Comparison of ENCODE assay signal across 21 cellular contexts in genomic region chr6:113475392-113475791, GRCh38.
A peak's percentile ranks its signal among the peaks of the same experiment; 100 is the strongest.
DNase-seq lines count a peak whose midpoint lies in the region; ATAC-seq and TF ChIP-seq lines count a peak whose summit lies in the region.
"Had no signal": no experiment of that assay in that cellular context is flagged by ENCODE, and none has a peak within 500 bp of the region (broad histone marks: within the 10 kb centered on the region; RNA-seq: fewer than 3 reads in every experiment).

No MANE protein-coding gene starts in this region.

- no peak for TF ChIP-seq EP300 in SK-N-SH (IDR thresholded peaks at IDR 0.05; ENCODE audit: borderline replicate concordance in 1 of 2, low read depth in 1 of 2, low read length in 1 of 2)

- H3K14ac ChIP-seq in IMR-90 (replicated peaks; ENCODE audit: low read depth, low read length) (no peak overlapping the region), neuronal stem cell (ENCODE audit: low read length) (peak overlapping the region; percentile 2)

- no CpG with 5 or more reads among the region's 1 CpG for WGBS in IMR-90 (ENCODE audit: extremely low coverage in 2 of 2, insufficient read length in 1 of 2), 2 experiments
- no CpG with 5 or more reads among the region's 1 CpG for WGBS in neuronal stem cell (ENCODE audit: extremely low coverage in 2 of 2, insufficient read length in 2 of 2, insufficient replicate concordance in 1 of 2), 2 donors
- WGBS in SK-N-SH (ENCODE audit: low lambda C conversion rate) = 80% methylated on average over 1 of the region's 1 CpG

- intact Hi-C loops in IMR-90 (cut with micrococcal nuclease) = no loop called here
- intact Hi-C loops in sciatic nerve (cut with DNase I) = no loop called here

- no peak overlapping the region for H3K9ac ChIP-seq in IMR-90 (ENCODE audit: low read depth, low read length)
- H3K9ac ChIP-seq in neuronal stem cell (ENCODE audit: low read depth, low read length, poor library complexity) = no peak overlapping the region
- H3K9ac ChIP-seq in SK-N-SH = no peak overlapping the region
- H3K9ac ChIP-seq: BLaER1 had no signal

- DNase-seq in IMR-90 = no peak
- no peak for DNase-seq in left lobe of liver (ENCODE audit: low spot score)
- no peak for DNase-seq in neuronal stem cell (ENCODE audit: low spot score)
- DNase-seq in sciatic nerve (ENCODE audit: low spot score) = peak; percentile 55
- no peak for DNase-seq in G401 (ENCODE audit: low spot score)
- DNase-seq in SK-N-SH = no peak
- no peak for DNase-seq in activated CD4-positive, alpha-beta T cell treated with anti-CD3 and anti-CD28 coated beads for 48 hours
- no peak for DNase-seq in activated naive CD4-positive, alpha-beta T cell treated with anti-CD3 and anti-CD28 coated beads, Interleukin-2, amount 50 U/mL, for 16 hours
- DNase-seq: Caco-2; CD4-positive, CD25-positive, alpha-beta regulatory T cell; CD8-positive, alpha-beta T cell; DMS153; DND-41; GDM1; H9 had no signal

- TF ChIP-seq RAD21 in IMR-90 (IDR thresholded peaks at IDR 0.05; ENCODE audit: low read length) (no peak), SK-N-SH (IDR thresholded peaks at IDR 0.05; ENCODE audit: low read length) (no peak)

- H3K56ac ChIP-seq in IMR-90 (ENCODE audit: extremely low read depth, insufficient read depth, low read length) = no peak overlapping the region

- H3K4me3 ChIP-seq in IMR-90 (ENCODE audit: insufficient read depth, low read depth, low read length) (no peak overlapping the region), neuronal stem cell (ENCODE audit: low read length in 2 of 2) (no peak overlapping the region), SK-N-SH (ENCODE audit: low read depth in 2 of 2, low read length in 1 of 2) (no peak overlapping the region)
- H3K4me3 ChIP-seq: BLaER1, GM12878, GM23338 had no signal

- no peak for TF ChIP-seq POLR2A in IMR-90 (IDR thresholded peaks at IDR 0.05; ENCODE audit: low read depth, low read length)

- in situ Hi-C loops in IMR-90 (cut with MboI; ENCODE audit: low sequenced_read_pairs) (no loop called here), G401 (cut with HindIII; ENCODE audit: low sequenced_read_pairs) (no loop called here)

- no peaks in the 10 kb centered on the region for H3K9me3 ChIP-seq in IMR-90 (ENCODE audit: control insufficient read depth, insufficient read depth, low read length)
- peaks cover 0 to 8% of the 10 kb centered on the region in 2 donors for H3K9me3 ChIP-seq in neuronal stem cell (replicated peaks in 1 of 2; ENCODE audit: control insufficient read depth in 2 of 2, insufficient read depth in 1 of 2, low read depth in 1 of 2, low read length in 2 of 2)
- H3K9me3 ChIP-seq in SK-N-SH = no peaks in the 10 kb centered on the region
- H3K9me3 ChIP-seq: BLaER1, Caco-2 had no signal

- no TSS peak for BruUV-seq in IMR-90 (replicated peaks; lab: Mats Ljungman, UMichigan)

- H3K27ac ChIP-seq in IMR-90 (ENCODE audit: insufficient read depth, low read length) (no peak overlapping the region), neuronal stem cell (replicated peaks; ENCODE audit: low read length) (no peak overlapping the region), SK-N-SH (ENCODE audit: low read depth in 2 of 2, low read length in 1 of 2) (no peak overlapping the region)
- H3K27ac ChIP-seq: 22Rv1, BLaER1, C4-2B had no signal

- no peak overlapping the region for H2BK20ac ChIP-seq in IMR-90 (ENCODE audit: low read depth, low read length)

- H3K27me3 ChIP-seq in IMR-90 (ENCODE audit: control insufficient read depth, insufficient read depth, low read length) (no peaks in the 10 kb centered on the region), neuronal stem cell (ENCODE audit: control insufficient read depth in 3 of 3, insufficient read depth in 3 of 3, low read depth in 1 of 3, low read length in 3 of 3) (no peaks in the 10 kb centered on the region), SK-N-SH (ENCODE audit: insufficient read depth) (no peaks in the 10 kb centered on the region)
- H3K27me3 ChIP-seq: BLaER1 had no signal

- no peak overlapping the region for H3K23ac ChIP-seq in IMR-90 (ENCODE audit: low read depth, low read length)
- H3K23ac ChIP-seq in neuronal stem cell (ENCODE audit: low read depth, low read length, poor library complexity) = no peak overlapping the region

- H2AK9ac ChIP-seq in IMR-90 (replicated peaks; ENCODE audit: low read depth, low read length, poor library complexity) = no peak overlapping the region

- H3K4me1 ChIP-seq in IMR-90 (ENCODE audit: control insufficient read depth, insufficient read depth, low read length) (peaks cover 3% of the 10 kb centered on the region; the same call in 1 of the 2 replicates), neuronal stem cell (ENCODE audit: control insufficient read depth in 2 of 2, insufficient read depth in 1 of 2, low read depth in 1 of 2, low read length in 2 of 2) (peaks cover 0 to 4% of the 10 kb centered on the region in 2 donors), SK-N-SH (ENCODE audit: control insufficient read depth in 1 of 2, insufficient read depth in 2 of 2, low read depth in 1 of 2, low read length in 1 of 2) (no peaks in the 10 kb centered on the region)
- H3K4me1 ChIP-seq: BLaER1 had no signal

- H4K5ac ChIP-seq in IMR-90 (ENCODE audit: low read depth, low read length) = no peak overlapping the region

- H3K36me3 ChIP-seq in IMR-90 (ENCODE audit: control insufficient read depth, insufficient read depth, low read length) = no peaks in the 10 kb centered on the region
- H3K36me3 ChIP-seq in neuronal stem cell (replicated peaks in 1 of 2; ENCODE audit: control insufficient read depth in 2 of 2, insufficient read depth in 2 of 2, low read length in 2 of 2) = no peaks in the 10 kb centered on the region
- no peaks in the 10 kb centered on the region for H3K36me3 ChIP-seq in SK-N-SH (replicated peaks in 1 of 2; ENCODE audit: control insufficient read depth in 1 of 2, insufficient read depth in 2 of 2, low read length in 1 of 2)
- H3K36me3 ChIP-seq: BLaER1 had no signal

- H3F3A ChIP-seq in SK-N-SH (replicated peaks; ENCODE audit: insufficient read depth) = peaks cover 8% of the 10 kb centered on the region

- H3K9me1 ChIP-seq in IMR-90 (ENCODE audit: insufficient read depth, low read length) = no peaks in the 10 kb centered on the region

- H2AFZ ChIP-seq in IMR-90 (replicated peaks; ENCODE audit: low read length, poor library complexity) (no peak overlapping the region), neuronal stem cell (ENCODE audit: low read length) (no peak overlapping the region), SK-N-SH (ENCODE audit: low read depth) (no peak overlapping the region)
- H2AFZ ChIP-seq: GM23338 had no signal

- H2BK5ac ChIP-seq in IMR-90 (ENCODE audit: low read depth, low read length, poor library complexity, severe bottlenecking) (no peak overlapping the region), neuronal stem cell (ENCODE audit: low read length) (no peak overlapping the region)

- H4K8ac ChIP-seq in IMR-90 (ENCODE audit: low read depth in 2 of 2, low read length in 2 of 2) (no peak overlapping the region), neuronal stem cell (ENCODE audit: low read depth, low read length) (no peak overlapping the region)

- no peaks in the 10 kb centered on the region for H3K79me2 ChIP-seq in SK-N-SH (ENCODE audit: insufficient read depth)

- no peak overlapping the region for H3K4me2 ChIP-seq in IMR-90 (ENCODE audit: low read depth, low read length)
- no peak overlapping the region for H3K4me2 ChIP-seq in neuronal stem cell (ENCODE audit: insufficient read depth, low read length, poor library complexity, severe bottlenecking)
- H3K4me2 ChIP-seq in SK-N-SH = no peak overlapping the region
- H3K4me2 ChIP-seq: BLaER1, GM23338 had no signal

- CTCF ChIA-PET in IMR-90 (lab: Yijun Ruan, JAX) (no interaction called here), SK-N-SH (lab: Yijun Ruan, JAX) (interaction anchor here (0.6 to 0.9 kb wide), 2 partner anchors 8 to 23 kb away, joined by 4 read pairs; no protein-coding TSS in a partner anchor)

- POLR2A ChIA-PET in IMR-90 (lab: Charles Lee; ENCODE audit: unreplicated experiment) (no interaction called here), SK-N-SH (lab: Yijun Ruan, JAX) (no interaction called here)

- H2BK120ac ChIP-seq in IMR-90 (ENCODE audit: low read depth, low read length) (no peak overlapping the region), neuronal stem cell (ENCODE audit: low read depth, low read length) (no peak overlapping the region)

- H2AK5ac ChIP-seq in IMR-90 (ENCODE audit: low read depth, low read length) (peak overlapping the region; percentile 43; the same call in 1 of the 2 replicates), neuronal stem cell (ENCODE audit: low read depth, low read length) (peak overlapping the region; percentile 40)

- TF ChIP-seq CTCF in IMR-90 (conservative IDR thresholded peaks at IDR 0.05; ENCODE audit: low read depth, low read length) (no peak), SK-N-SH (IDR thresholded peaks at IDR 0.05) (no peak)

- H3K79me1 ChIP-seq in IMR-90 (ENCODE audit: low read depth in 1 of 2, low read length in 2 of 2) (no peaks in the 10 kb centered on the region), neuronal stem cell (ENCODE audit: low read depth, low read length) (no peaks in the 10 kb centered on the region)

- no peak overlapping the region for H2BK15ac ChIP-seq in IMR-90 (ENCODE audit: low read depth, low read length)
- no peak overlapping the region for H2BK15ac ChIP-seq in neuronal stem cell (ENCODE audit: low read length)

- H3K18ac ChIP-seq in IMR-90 (ENCODE audit: low read depth, low read length) (no peak overlapping the region), neuronal stem cell (ENCODE audit: low read length) (peak overlapping the region; percentile 71)

- H3K4ac ChIP-seq in IMR-90 (ENCODE audit: low read depth, low read length) (no peak overlapping the region), neuronal stem cell (ENCODE audit: low read length) (peak overlapping the region; percentile 23)

- ATAC-seq in IMR-90 (ENCODE audit: low read depth) (no peak), left lobe of liver (peak; percentile 52), sciatic nerve (no peak)
- ATAC-seq: CD8-positive, alpha-beta T cell; GM12878; GM23338; HCT116 had no signal

- H2BK12ac ChIP-seq in neuronal stem cell (ENCODE audit: low read length) = no peak overlapping the region

- H4K20me1 ChIP-seq in IMR-90 (ENCODE audit: insufficient read depth, low read length) (no peaks in the 10 kb centered on the region), SK-N-SH (ENCODE audit: insufficient read depth) (no peaks in the 10 kb centered on the region)
- H4K20me1 ChIP-seq: BLaER1 had no signal

- no peaks in the 10 kb centered on the region for H3K9me2 ChIP-seq in SK-N-SH

- dilution Hi-C loops in IMR-90 (cut with HindIII; ENCODE audit: low sequenced_read_pairs, unreplicated experiment) = no loop called here

- H4K91ac ChIP-seq in IMR-90 (ENCODE audit: insufficient read depth, low read depth, low read length) = no peak overlapping the region
- no peak overlapping the region for H4K91ac ChIP-seq in neuronal stem cell (ENCODE audit: low read depth, low read length, poor library complexity)

TF ChIP-seq in IMR-90, 13 proteins besides CTCF, POLR2A, EP300 and RAD21 (continues in another document):
- no peak for TF ChIP-seq BHLHE40 (IDR thresholded peaks at IDR 0.05; ENCODE audit: low read depth, low read length)
- TF ChIP-seq RFX5 (IDR thresholded peaks at IDR 0.05; ENCODE audit: low read depth, low read length) = no peak

TF ChIP-seq in SK-N-SH, 30 proteins besides CTCF, POLR2A, EP300 and RAD21 (continues in another document):
- no peak for TF ChIP-seq FOSL2 (IDR thresholded peaks at IDR 0.05; ENCODE audit: borderline replicate concordance, low read depth)
